In the genomic region with DNA sequence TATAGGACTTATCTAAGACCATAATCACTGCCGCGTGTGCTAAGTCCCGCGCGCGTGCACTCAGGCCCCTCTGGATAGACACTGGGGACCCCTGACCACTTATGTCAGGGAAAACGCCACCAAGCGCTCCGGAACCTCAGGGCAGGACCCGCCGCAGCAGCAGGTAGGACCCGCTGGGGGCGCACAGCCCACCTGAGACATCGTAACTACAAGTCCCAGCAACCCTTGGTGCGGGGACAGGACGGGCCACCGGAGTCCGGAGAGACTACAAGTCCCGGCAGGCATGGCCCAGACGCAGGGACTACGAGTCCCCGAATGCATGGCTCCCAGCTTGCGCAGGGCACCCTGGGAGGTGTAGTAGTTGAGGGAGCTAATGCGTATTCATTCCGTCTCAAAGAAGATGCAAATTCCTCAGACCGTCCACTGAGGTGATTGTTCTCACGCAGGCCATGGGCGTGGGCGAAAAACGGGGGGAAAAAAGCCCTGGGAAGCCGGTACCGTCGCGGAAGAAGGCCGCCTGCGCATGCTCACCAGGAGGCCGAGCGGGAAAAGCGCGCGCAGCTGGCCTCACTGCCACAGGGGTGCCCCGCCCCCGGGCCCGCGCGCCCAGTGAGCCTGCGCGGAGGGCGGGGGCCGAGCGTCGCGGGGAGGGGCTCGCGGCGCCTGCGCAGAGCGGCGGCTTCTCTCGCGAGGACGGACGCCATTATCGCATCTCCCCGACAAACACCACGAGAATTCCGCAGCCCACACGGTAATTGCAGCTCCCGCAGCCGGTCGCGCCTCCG, we compare ENCODE assay signal across 8 cellular contexts. TPM values are rescaled to one million over a fixed set of nuclear protein-coding genes. Genes with fewer than 3 reads are reported as not detected.
DNase-seq lines count a peak whose midpoint lies in the region; ATAC-seq and TF ChIP-seq lines count a peak whose summit lies in the region.

A gene with protein sequence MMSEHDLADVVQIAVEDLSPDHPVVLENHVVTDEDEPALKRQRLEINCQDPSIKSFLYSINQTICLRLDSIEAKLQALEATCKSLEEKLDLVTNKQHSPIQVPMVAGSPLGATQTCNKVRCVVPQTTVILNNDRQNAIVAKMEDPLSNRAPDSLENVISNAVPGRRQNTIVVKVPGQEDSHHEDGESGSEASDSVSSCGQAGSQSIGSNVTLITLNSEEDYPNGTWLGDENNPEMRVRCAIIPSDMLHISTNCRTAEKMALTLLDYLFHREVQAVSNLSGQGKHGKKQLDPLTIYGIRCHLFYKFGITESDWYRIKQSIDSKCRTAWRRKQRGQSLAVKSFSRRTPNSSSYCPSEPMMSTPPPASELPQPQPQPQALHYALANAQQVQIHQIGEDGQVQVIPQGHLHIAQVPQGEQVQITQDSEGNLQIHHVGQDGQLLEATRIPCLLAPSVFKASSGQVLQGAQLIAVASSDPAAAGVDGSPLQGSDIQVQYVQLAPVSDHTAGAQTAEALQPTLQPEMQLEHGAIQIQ (plus strand): TSS at position 670 of the 785 bp plus-strand sequence. CDS start 23,682 bp downstream, outside the sequence.

- H3K4me3 ChIP-seq in DND-41 (ENCODE audit: low read depth in 1 of 2, low read length in 2 of 2) (peak within 1 kb of the TSS; percentile 33 to 64; a peak in 3 of 4 replicates), KMS-11 (IDR thresholded peaks at IDR 0.05; ENCODE audit: insufficient read depth, low read depth, low read length) (no peak within 1 kb of the TSS), Panc1 (ENCODE audit: low read depth in 2 of 2, low read length in 2 of 2) (peak within 1 kb of the TSS; percentile 79 to 83), esophagus (ENCODE audit: low read depth in 1 of 2, low read length in 2 of 2) (peak within 1 kb of the TSS; percentile 80 to 94), mucosa of stomach (ENCODE audit: low read length) (peak within 1 kb of the TSS; percentile 88)

- POLR2A ChIA-PET in Panc1 (lab: Charles Lee): no interaction called here

- CTCF ChIA-PET in Panc1 (lab: Charles Lee): interaction anchor here (0.6 kb wide), 1 partner anchor 468 kb away, joined by 3 read pairs; no protein-coding TSS in a partner anchor

- intact Hi-C loops in Panc1 (cut with micrococcal nuclease; ENCODE audit: unreplicated experiment): no loop called here

- peaks cover 19% of the 10 kb centered on the region for H3K36me3 Mint-ChIP-seq in activated T-cell treated with anti-CD3 and anti-CD28 coated beads, Interleukin-2, amount 50 U/mL, for 4 hours (ENCODE audit: insufficient read depth)

- H3K4me2 ChIP-seq in DND-41 (ENCODE audit: insufficient read depth, low read length) (peak within 1 kb of the TSS; percentile 70), KMS-11 (peak within 1 kb of the TSS; percentile 82)

- H3K27ac ChIP-seq in DND-41 (ENCODE audit: low read length) (peak within 1 kb of the TSS; percentile 100), KMS-11 (peak within 1 kb of the TSS; percentile 90), Panc1 (ENCODE audit: low read length) (peak within 1 kb of the TSS; percentile 93), esophagus (ENCODE audit: low read depth in 2 of 2, low read length in 1 of 2) (peak within 1 kb of the TSS; percentile 91 to 98)

- no peaks in the 10 kb centered on the region for H3K9me3 Mint-ChIP-seq in activated T-cell treated with anti-CD3 and anti-CD28 coated beads, Interleukin-2, amount 50 U/mL, for 4 hours

- H3K4me3 Mint-ChIP-seq in activated T-cell treated with anti-CD3 and anti-CD28 coated beads, Interleukin-2, amount 50 U/mL, for 4 hours: peak within 1 kb of the TSS; percentile 98

- peaks cover 3% of the 10 kb centered on the region for H3K27me3 Mint-ChIP-seq in activated T-cell treated with anti-CD3 and anti-CD28 coated beads, Interleukin-2, amount 50 U/mL, for 4 hours (ENCODE audit: low read depth)

- H3K9me3 ChIP-seq in DND-41 (ENCODE audit: insufficient read depth, low read length, severe bottlenecking) (no peaks in the 10 kb centered on the region), Panc1 (ENCODE audit: control insufficient read depth, insufficient read depth, low read depth, low read length) (no peaks in the 10 kb centered on the region), esophagus (ENCODE audit: control insufficient read depth in 2 of 2, insufficient read depth in 1 of 2, low read depth in 1 of 2, low read length in 1 of 2) (peaks cover 0 to 3% of the 10 kb centered on the region in 2 donors), mucosa of stomach (ENCODE audit: control insufficient read depth, low read length) (no peaks in the 10 kb centered on the region)

- peak; percentile 98 for ATAC-seq in DND-41 (ENCODE audit: insufficient read depth, low read depth)
- ATAC-seq in GM21737 (IDR thresholded peaks at IDR 0.05; ENCODE audit: unreplicated experiment): peak; percentile 82
- ATAC-seq in Panc1: peak; percentile 98
- ATAC-seq in activated T-cell treated with anti-CD3 and anti-CD28 coated beads, Interleukin-2, amount 50 U/mL, for 4 hours: peak; percentile 96

- WGBS in esophagus, 2 donors: 0 to 1% methylated on average over 72 to 73 of the region's 73 CpGs

- peaks cover 26% of the 10 kb centered on the region for H4K20me1 ChIP-seq in DND-41 (ENCODE audit: insufficient read depth, low read length)
- H4K20me1 ChIP-seq in KMS-11 (ENCODE audit: insufficient read depth): no peaks in the 10 kb centered on the region

- peak within 1 kb of the TSS; percentile 96 for H2AFZ ChIP-seq in DND-41 (ENCODE audit: low read depth, low read length)
- H2AFZ ChIP-seq in KMS-11 (ENCODE audit: low read depth): peak within 1 kb of the TSS; percentile 88

- H3K4me1 ChIP-seq in DND-41 (ENCODE audit: insufficient read depth, low read length): peaks cover 48% of the 10 kb centered on the region
- peaks cover 33% of the 10 kb centered on the region for H3K4me1 ChIP-seq in KMS-11 (ENCODE audit: low read depth, poor library complexity, severe bottlenecking)
- peaks cover 17% of the 10 kb centered on the region for H3K4me1 ChIP-seq in Panc1 (ENCODE audit: control insufficient read depth, insufficient read depth, low read length)
- H3K4me1 ChIP-seq in esophagus (ENCODE audit: control insufficient read depth in 2 of 2, insufficient read depth in 2 of 2, low read length in 1 of 2): peaks cover 2 to 5% of the 10 kb centered on the region in 2 donors
- H3K4me1 ChIP-seq in mucosa of stomach (ENCODE audit: control insufficient read depth, insufficient read depth, low read length): peaks cover 18% of the 10 kb centered on the region

- H3K9ac ChIP-seq in DND-41 (ENCODE audit: low read depth, low read length) (peak within 1 kb of the TSS; percentile 96), KMS-11 (peak within 1 kb of the TSS; percentile 98), mucosa of stomach (ENCODE audit: low read length) (peak within 1 kb of the TSS; percentile 94)

- H3K36me3 ChIP-seq in DND-41 (ENCODE audit: insufficient read depth, low read length) (peaks cover 31% of the 10 kb centered on the region), KMS-11 (ENCODE audit: insufficient read depth) (no peaks in the 10 kb centered on the region), Panc1 (ENCODE audit: control insufficient read depth, insufficient read depth, low read length) (peaks cover 10% of the 10 kb centered on the region; the same call in 1 of the 2 replicates), esophagus (ENCODE audit: control insufficient read depth in 2 of 2, insufficient read depth in 2 of 2, low read length in 1 of 2) (peaks cover 0 to 4% of the 10 kb centered on the region in 2 donors), mucosa of stomach (ENCODE audit: control insufficient read depth, insufficient read depth, low read length) (no peaks in the 10 kb centered on the region)

- TF ChIP-seq CTCF in DND-41 (IDR thresholded peaks at IDR 0.05; ENCODE audit: borderline replicate concordance, extremely low read depth, low read length, poor library complexity, severe bottlenecking) (peak; percentile 58), KMS-11 (conservative IDR thresholded peaks at IDR 0.05; ENCODE audit: low read depth, low read length) (peak; percentile 65), Panc1 (IDR thresholded peaks at IDR 0.05) (no peak)

- peaks cover 45% of the 10 kb centered on the region for H3K79me2 ChIP-seq in DND-41 (ENCODE audit: insufficient read depth, low read length)
- peaks cover 37% of the 10 kb centered on the region; the same call in 1 of the 2 replicates for H3K79me2 ChIP-seq in KMS-11 (ENCODE audit: insufficient read depth, low read depth)

- H3K27me3 ChIP-seq in DND-41 (ENCODE audit: insufficient read depth, low read length, poor library complexity) (no peaks in the 10 kb centered on the region), KMS-11 (ENCODE audit: insufficient read depth, low read depth) (no peaks in the 10 kb centered on the region; the same call in 1 of the 2 replicates), Panc1 (ENCODE audit: control insufficient read depth, insufficient read depth, low read length) (no peaks in the 10 kb centered on the region), esophagus (ENCODE audit: control insufficient read depth in 1 of 2, insufficient read depth in 2 of 2, low read length in 2 of 2) (no peaks in the 10 kb centered on the region), mucosa of stomach (ENCODE audit: control insufficient read depth, insufficient read depth, low read length) (no peaks in the 10 kb centered on the region)

- in situ Hi-C loops in Panc1 (cut with HindIII; ENCODE audit: low pct_unique_long_range_greater_than_20kb, low sequenced_read_pairs): no loop called here

- peaks cover 47% of the 10 kb centered on the region for H3K4me1 Mint-ChIP-seq in activated T-cell treated with anti-CD3 and anti-CD28 coated beads, Interleukin-2, amount 50 U/mL, for 4 hours (ENCODE audit: low read depth)

- BruUV-seq in Panc1 (replicated peaks; lab: Mats Ljungman, UMichigan): no TSS peak

- DNase-seq in DND-41 (peak; percentile 98), Panc1 (ENCODE audit: low read depth, low spot score) (peak; percentile 89)
- peak; percentile 95 for DNase-seq in activated T-cell treated with anti-CD3 and anti-CD28 coated beads, Interleukin-2, amount 50 U/mL, for 4 hours
- DNase-seq in stimulated activated CD8-positive, alpha-beta memory T cell treated with anti-CD3 and anti-CD28 coated beads, Interleukin-7, amount 100 ng/mL, for 1 hour (ENCODE audit: low read depth in 2 of 2): peak; percentile 88

RNA-seq across cellular contexts. Expression of the gene that starts here (rescaled TPM):
- total RNA-seq in Panc1 (2021; ENCODE audit: unreplicated experiment): 22.6 TPM
- polyA plus RNA-seq in Panc1 (2012; ENCODE audit: insufficient read length): 21.5 TPM
- total RNA-seq in activated T-cell treated with anti-CD3 and anti-CD28 coated beads, Interleukin-2, amount 50 U/mL, for 4 hours: 10 to 100 TPM; 25.2 to 29.4 (median 25.9) TPM
- 10 to 100 TPM in 1 of 2 donors, 1 to 10 TPM in 1; 6.5 to 13.6 TPM for polyA plus RNA-seq in esophagus
